1 cellular context compared by ENCODE assay signal in genomic region chr18:6557052-6557451, GRCh38.
TF ChIP-seq lines count a peak whose summit lies in the region.

No MANE protein-coding gene starts in this region.

TF ChIP-seq in SK-N-SH treated with all-trans-retinoic acid at 6 μM for 48 hours, 23 proteins besides CTCF, POLR2A, EP300 and RAD21 (continued from another document):
- TF ChIP-seq TSHZ2 (CRISPR knock-in tag; IDR thresholded peaks at IDR 0.05) (peak; percentile 85), ISL1 (CRISPR knock-in tag; IDR thresholded peaks at IDR 0.05) (peak; percentile 85), ZC3H10 (CRISPR knock-in tag; IDR thresholded peaks at IDR 0.05) (no peak), BACH2 (CRISPR knock-in tag; IDR thresholded peaks at IDR 0.05; ENCODE audit: borderline replicate concordance) (no peak), ZFP30 (CRISPR knock-in tag; IDR thresholded peaks at IDR 0.05) (no peak), CSDC2 (CRISPR knock-in tag; IDR thresholded peaks at IDR 0.05) (no peak)
